In the genomic region with DNA sequence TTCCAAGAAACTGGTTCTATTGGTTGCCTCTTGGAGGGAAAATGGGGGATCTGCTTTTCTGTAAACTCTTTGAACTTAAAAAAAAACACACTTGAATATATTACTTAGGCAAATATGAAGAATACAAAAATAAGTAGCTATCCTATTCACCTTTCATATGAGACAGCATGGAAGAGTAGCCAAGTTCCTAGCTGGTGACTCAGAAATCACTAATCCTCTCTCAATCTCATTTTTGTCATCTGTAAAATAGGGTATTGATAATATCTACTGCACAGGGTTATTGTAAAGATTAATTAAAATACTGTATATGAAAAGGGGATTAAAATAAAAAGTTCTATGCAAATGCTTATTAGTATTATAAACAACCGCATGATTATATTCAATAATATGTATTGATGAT, we compare ENCODE assay signal across 14 cellular contexts. TPM values are rescaled to one million over a fixed set of nuclear protein-coding genes. Genes with fewer than 3 reads are reported as not detected.
A peak's percentile ranks its signal among the peaks of the same experiment; 100 is the strongest.
DNase-seq lines count a peak whose midpoint lies in the region; ATAC-seq, FAIRE-seq and TF ChIP-seq lines count a peak whose summit lies in the region.
"Had no signal": no experiment of that assay in that cellular context is flagged by ENCODE, and none has a peak within 500 bp of the region (broad histone marks: within the 10 kb centered on the region; RNA-seq: fewer than 3 reads in every experiment).

No MANE protein-coding gene starts in this region.

- TF ChIP-seq POLR2A in GM12878 (IDR thresholded peaks at IDR 0.05; ENCODE audit: low read depth, low read length) = no peak

- RAD21 ChIA-PET in GM12878 (lab: Charles Lee; ENCODE audit: unreplicated experiment) = interaction anchor here (4.4 kb wide), 1 partner anchor 29 kb away, joined by 22 read pairs; no protein-coding TSS in a partner anchor

- intact Hi-C loops in GM12878 (cut with micrococcal nuclease; ENCODE audit: unreplicated experiment) = loop anchor here (2.0 to 5.0 kb wide), 2 partner anchors 28 to 40 kb away; no protein-coding TSS in a partner anchor

- TF ChIP-seq RAD21 in GM12878 (IDR thresholded peaks at IDR 0.05; ENCODE audit: insufficient read depth, low read depth, low read length) = no peak

- H3K4me1 ChIP-seq in KMS-11 (ENCODE audit: low read depth, poor library complexity, severe bottlenecking) = peaks cover 51% of the 10 kb centered on the region
- peaks cover 19% of the 10 kb centered on the region for H3K4me1 ChIP-seq in GM12878 (ENCODE audit: control insufficient read depth, insufficient read depth, low read length)

- H4K20me1 ChIP-seq in KMS-11 (ENCODE audit: insufficient read depth) (no peaks in the 10 kb centered on the region), GM12878 (ENCODE audit: control insufficient read depth, insufficient read depth) (no peaks in the 10 kb centered on the region)

- H3K4me2 ChIP-seq in KMS-11 (peak overlapping the region; percentile 84), GM12878 (ENCODE audit: control insufficient read depth, insufficient read depth) (peak overlapping the region; percentile 68)

- no TSS peak for BruUV-seq in GM12878 (replicated peaks; lab: Mats Ljungman, UMichigan)

- WGBS in GM12878 (ENCODE audit: insufficient coverage, insufficient replicate concordance, low lambda C conversion rate, missing lambda C conversion rate) = 43% methylated on average over 1 of the region's 1 CpG

- POLR2A ChIA-PET in GM12878 (lab: Charles Lee) = interaction anchor here (0.6 kb wide), 2 partner anchors 36 to 58 kb away, joined by 4 to 6 read pairs; no protein-coding TSS in a partner anchor

- no peaks in the 10 kb centered on the region for H3K36me3 Mint-ChIP-seq in nephron (ENCODE audit: low read depth)

- H3K79me2 ChIP-seq in KMS-11 (ENCODE audit: insufficient read depth, low read depth) (no peaks in the 10 kb centered on the region), GM12878 (ENCODE audit: control insufficient read depth, insufficient read depth, low read length) (no peaks in the 10 kb centered on the region)

- no peaks in the 10 kb centered on the region for H3K36me3 ChIP-seq in KMS-11 (ENCODE audit: insufficient read depth)
- no peaks in the 10 kb centered on the region for H3K36me3 ChIP-seq in GM12878 (ENCODE audit: control insufficient read depth in 2 of 2, insufficient read depth in 2 of 2, low read length in 1 of 2)
- H3K36me3 ChIP-seq: transverse colon had no signal

- DNase-seq in DMS53 (lab: John Stamatoyannopoulos, UW) (peak; percentile 26), DMS53 treated with DMSO at 0.1 percent for 48 hours (lab: John Stamatoyannopoulos, UW; ENCODE audit: unreplicated experiment) (no peak), GM12878 (ENCODE audit: low read depth, low spot score) (no peak), cortex of kidney (lab: John Stamatoyannopoulos, UW) (no peak)
- no peak for DNase-seq in activated effector memory CD4-positive, alpha-beta T cell treated with anti-CD3 and anti-CD28 coated beads, Interleukin-2, amount 50 U/mL, for 16 hours
- DNase-seq: DMS 273 treated with DMSO at 0.1 percent for 48 hours, NCI-H1694 treated with DMSO at 0.1 percent for 48 hours had no signal

- H3K4me1 Mint-ChIP-seq in nephron = peaks cover 10% of the 10 kb centered on the region

- H3K4me3 ChIP-seq in KMS-11 (IDR thresholded peaks at IDR 0.05; ENCODE audit: insufficient read depth, low read depth, low read length) (no peak overlapping the region), GM12878 (no peak overlapping the region)

- H3K9ac ChIP-seq in KMS-11 = no peak overlapping the region
- no peak overlapping the region for H3K9ac ChIP-seq in GM12878 (ENCODE audit: control insufficient read depth, insufficient read depth, low read length)

- SMC1A ChIA-PET in GM12878 (lab: Charles Lee; ENCODE audit: uncharacterized antibody, unreplicated experiment) = interaction anchor here (0.7 to 1.9 kb wide), 4 partner anchors 11 to 87 kb away, joined by 3 to 5 read pairs (median 4); no protein-coding TSS in a partner anchor

- ATAC-seq in GM12878 = no peak
- ATAC-seq in HG02610 (IDR thresholded peaks at IDR 0.05; ENCODE audit: unreplicated experiment) = no peak

- H2AFZ ChIP-seq in KMS-11 (ENCODE audit: low read depth) = no peak overlapping the region
- H2AFZ ChIP-seq in GM12878 (ENCODE audit: control insufficient read depth, low read depth, low read length) = no peak overlapping the region

- CTCF ChIA-PET in GM12878 (lab: Yijun Ruan, JAX) = interaction anchor here (1.4 to 3.1 kb wide), 5 partner anchors 29 to 237 kb away, joined by 3 to 16 read pairs (median 4); a partner anchor contains a TSS

- H3K4me3 Mint-ChIP-seq in nephron = peak overlapping the region in 1 of 3 experiments; percentile 87

- H3K27ac Mint-ChIP-seq in nephron = peak overlapping the region; percentile 81 to 89 (median 87)
- H3K27ac Mint-ChIP-seq: dendritic cell treated with granulocyte-macrophage colony-stimulating factor and Interleukin-4, amounts not matched to agents 40 ng/mL and 50 ng/mL, for 4 days had no signal

- TF ChIP-seq CTCF in KMS-11 (conservative IDR thresholded peaks at IDR 0.05; ENCODE audit: low read depth, low read length) (no peak), GM12878 (IDR thresholded peaks at IDR 0.05 in 2 of 3, conservative IDR thresholded peaks at IDR 0.05 in 1 of 3; ENCODE audit: control insufficient read depth in 2 of 3, extremely low read depth in 1 of 3, insufficient read depth in 1 of 3, low read depth in 3 of 3, low read length in 3 of 3) (no peak), nephron (IDR thresholded peaks at IDR 0.05; ENCODE audit: unreplicated experiment in 3 of 3) (no peak)

- peaks cover 5% of the 10 kb centered on the region; the same call in 1 of the 2 replicates for H3K27me3 ChIP-seq in KMS-11 (ENCODE audit: insufficient read depth, low read depth)
- no peaks in the 10 kb centered on the region for H3K27me3 ChIP-seq in GM12878 (replicated peaks in 1 of 2; ENCODE audit: control insufficient read depth in 2 of 2, insufficient read depth in 2 of 2, low read length in 1 of 2)
- H3K27me3 ChIP-seq: transverse colon had no signal

- no peak for FAIRE-seq in GM12878 (lab: Jason Lieb, UNC)
- FAIRE-seq: small intestine had no signal

- no peak for TF ChIP-seq EP300 in GM12878 (IDR thresholded peaks at IDR 0.05; ENCODE audit: borderline replicate concordance in 1 of 2, control insufficient read depth in 1 of 2, low read depth in 2 of 2, low read length in 2 of 2)

- in situ Hi-C loops in GM12878 (cut with MboI) = no loop called here

- no peaks in the 10 kb centered on the region for H3K27me3 Mint-ChIP-seq in nephron (ENCODE audit: low read depth)
- H3K27me3 Mint-ChIP-seq: dendritic cell treated with granulocyte-macrophage colony-stimulating factor and Interleukin-4, amounts not matched to agents 40 ng/mL and 50 ng/mL, for 4 days had no signal

- no peaks in the 10 kb centered on the region for H3K9me3 Mint-ChIP-seq in nephron
- H3K9me3 Mint-ChIP-seq: dendritic cell treated with granulocyte-macrophage colony-stimulating factor and Interleukin-4, amounts not matched to agents 40 ng/mL and 50 ng/mL, for 4 days had no signal

- H3K27ac ChIP-seq in KMS-11 (peak overlapping the region; percentile 46; the same call in 1 of the 2 replicates), GM12878 (ENCODE audit: control insufficient read depth, insufficient read depth) (no peak overlapping the region)
- H3K27ac ChIP-seq: 22Rv1 had no signal

- H3K9me3 ChIP-seq in GM12878 (replicated peaks; ENCODE audit: control insufficient read depth, insufficient read depth, low read length) = no peaks in the 10 kb centered on the region
- H3K9me3 ChIP-seq: transverse colon had no signal

RNA-seq across cellular contexts. Expression of a gene that starts 12.7 kb away (rescaled TPM):
- 0.40 and 0.51 TPM in 2 replicates for total RNA-seq in GM12878 (2013; cell fraction: nucleolus; rRNA removed)
- total RNA-seq in GM12878 (2014; rRNA removed) (not detected in 2 replicates), GM12878 (2014; rRNA removed; fragmentation: Illumina TruSeq; extraction: Trizol) (not detected in 2 replicates), GM12878 (2021) (not detected in 2 replicates)
- polyA plus RNA-seq in GM12878 (2011; ENCODE audit: low read depth) = not detected
- polyA plus RNA-seq in GM12878 (2011; rRNA removed) (0.23 and 0.30 TPM in 2 replicates), GM12878 (2014; fragmentation: Illumina TruSeq; extraction: Trizol) (0.36 TPM in 1 of 2 replicates, not detected in the other), GM12878 (2014; fragmentation: Nextera tagmentation; extraction: Ambion mirVana) (under 1 TPM; 0.04 to 0.08 TPM), GM12878 (2014; rRNA removed) (0.11 TPM in 1 of 2 replicates, not detected in the other), GM12878 (2016; fragmentation: Nextera tagmentation; extraction: Ambion mirVana) (not detected)
- 0.06 TPM in 1 of 2 replicates, not detected in the other for polyA plus RNA-seq in GM12878 (2011; cell fraction: cytosol; rRNA removed)
- polyA plus RNA-seq in GM12878 (2011; cell fraction: nucleus; rRNA removed) = 0.10 TPM in 1 of 2 replicates, not detected in the other
- polyA plus RNA-seq in GM12878 (2012) = not detected in 2 replicates
- not detected in 2 replicates for polyA minus RNA-seq in GM12878 (2011; rRNA and poly(A)+ RNA removed)
- polyA minus RNA-seq in GM12878 (2011; cell fraction: cytosol; rRNA and poly(A)+ RNA removed) = not detected in 2 replicates
- not detected in 2 replicates for polyA minus RNA-seq in GM12878 (2011; cell fraction: nucleus; rRNA and poly(A)+ RNA removed)

RNA-seq across cellular contexts. Expression of a gene that starts 34.0 kb away (rescaled TPM):
- total RNA-seq in GM12878 (2013; cell fraction: nucleolus; rRNA removed) = 81.8 and 92.1 TPM in 2 replicates
- total RNA-seq in GM12878 (2014; rRNA removed) (52.8 and 64.7 TPM in 2 replicates), GM12878 (2014; rRNA removed; fragmentation: Illumina TruSeq; extraction: Trizol) (64.3 and 66.1 TPM in 2 replicates), GM12878 (2021) (84.6 and 91.5 TPM in 2 replicates)
- 9.0 TPM for polyA plus RNA-seq in GM12878 (2011; ENCODE audit: low read depth)
- polyA plus RNA-seq in GM12878 (2011; rRNA removed) (35.2 and 57.5 TPM in 2 replicates), GM12878 (2014; fragmentation: Illumina TruSeq; extraction: Trizol) (51.0 and 67.1 TPM in 2 replicates), GM12878 (2014; fragmentation: Nextera tagmentation; extraction: Ambion mirVana) (10 to 100 TPM; 24.3 to 29.7 TPM), GM12878 (2014; rRNA removed) (25.2 and 28.9 TPM in 2 replicates), GM12878 (2016; fragmentation: Nextera tagmentation; extraction: Ambion mirVana) (10 to 100 TPM; 91.5 to 93.1 TPM)
- 8.2 and 9.4 TPM in 2 replicates for polyA plus RNA-seq in GM12878 (2011; cell fraction: cytosol; rRNA removed)
- polyA plus RNA-seq in GM12878 (2011; cell fraction: nucleus; rRNA removed) = 10.2 and 16.0 TPM in 2 replicates
- polyA plus RNA-seq in GM12878 (2012) = 15.2 and 21.9 TPM in 2 replicates
- polyA minus RNA-seq in GM12878 (2011; rRNA and poly(A)+ RNA removed) = 27.8 and 54.3 TPM in 2 replicates
- 20.6 and 27.1 TPM in 2 replicates for polyA minus RNA-seq in GM12878 (2011; cell fraction: cytosol; rRNA and poly(A)+ RNA removed)
- polyA minus RNA-seq in GM12878 (2011; cell fraction: nucleus; rRNA and poly(A)+ RNA removed) = 16.4 and 34.3 TPM in 2 replicates

RNA-seq across cellular contexts. Expression of a gene that starts 35.0 kb away (rescaled TPM):
- 12.7 and 13.1 TPM in 2 replicates for total RNA-seq in GM12878 (2013; cell fraction: nucleolus; rRNA removed)
- 37.5 TPM in 2 replicates for total RNA-seq in GM12878 (2014; rRNA removed)
- total RNA-seq in GM12878 (2014; rRNA removed; fragmentation: Illumina TruSeq; extraction: Trizol) = 51.5 and 56.6 TPM in 2 replicates
- 36.7 and 40.1 TPM in 2 replicates for total RNA-seq in GM12878 (2021)
- polyA plus RNA-seq in GM12878 (2011; ENCODE audit: low read depth) = 9.7 TPM
- 45.1 and 57.7 TPM in 2 replicates for polyA plus RNA-seq in GM12878 (2011; rRNA removed)
- polyA plus RNA-seq in GM12878 (2011; cell fraction: cytosol; rRNA removed) = 40.2 and 41.9 TPM in 2 replicates
- polyA plus RNA-seq in GM12878 (2011; cell fraction: nucleus; rRNA removed) = 28.3 and 30.8 TPM in 2 replicates
- polyA plus RNA-seq in GM12878 (2012) = 64.9 and 68.6 TPM in 2 replicates
- 11.9 and 25.5 TPM in 2 replicates for polyA plus RNA-seq in GM12878 (2014; fragmentation: Illumina TruSeq; extraction: Trizol)
- 100 to 1,000 TPM; 197 to 215 TPM for polyA plus RNA-seq in GM12878 (2014; fragmentation: Nextera tagmentation; extraction: Ambion mirVana)
- polyA plus RNA-seq in GM12878 (2014; rRNA removed) = 81.3 and 83.6 TPM in 2 replicates
- polyA plus RNA-seq in GM12878 (2016; fragmentation: Nextera tagmentation; extraction: Ambion mirVana) = 100 to 1,000 TPM; 227 to 242 TPM
- polyA minus RNA-seq in GM12878 (2011; rRNA and poly(A)+ RNA removed) = 11.4 and 11.5 TPM in 2 replicates
- polyA minus RNA-seq in GM12878 (2011; cell fraction: cytosol; rRNA and poly(A)+ RNA removed) = 9.1 and 9.4 TPM in 2 replicates
- polyA minus RNA-seq in GM12878 (2011; cell fraction: nucleus; rRNA and poly(A)+ RNA removed) = 6.0 and 6.2 TPM in 2 replicates
